Comparison of ENCODE assay signal across 16 cellular contexts in the genomic region with DNA sequence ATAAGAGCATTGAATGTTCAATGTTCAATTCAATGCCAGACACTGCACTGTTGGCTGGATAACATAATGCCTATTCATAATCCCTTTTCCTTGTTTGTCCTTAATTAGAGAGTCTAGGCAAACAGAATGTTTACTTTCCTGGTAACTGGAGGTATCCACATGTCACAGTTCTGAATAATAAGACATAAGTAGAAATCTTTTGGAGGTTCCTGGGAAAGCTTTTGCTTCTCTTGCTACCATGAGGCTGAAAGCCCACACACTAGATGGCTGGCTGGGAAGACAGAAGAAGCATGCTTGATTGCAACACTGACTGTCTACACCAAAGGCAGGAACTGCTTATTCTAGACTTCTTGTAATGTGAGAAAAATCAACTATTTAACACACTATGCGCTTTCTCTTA.
DNase-seq lines count a peak whose midpoint lies in the region; ATAC-seq and TF ChIP-seq lines count a peak whose summit lies in the region.
"Had no signal": no experiment of that assay in that cellular context is flagged by ENCODE, and none has a peak within 500 bp of the region (broad histone marks: within the 10 kb centered on the region; RNA-seq: fewer than 3 reads in every experiment).

No MANE protein-coding gene starts in this region.

- peaks cover 21% of the 10 kb centered on the region for H3K9me3 Mint-ChIP-seq in T-helper 2 cell treated with Interferon-gamma antibody and Interleukin-4, amounts not matched to agents 5 μg/mL and 100 μg/mL, for 36 hours
- peaks cover 3 to 4% of the 10 kb centered on the region in 2 donors for H3K9me3 Mint-ChIP-seq in activated T-cell treated with anti-CD3 and anti-CD28 coated beads, Interleukin-2, amount 50 U/mL, for 72 hours

- no peak overlapping the region for H3K9ac ChIP-seq in smooth muscle cell (ENCODE audit: low read depth)

- peak overlapping the region; percentile 48 for H3K4me2 ChIP-seq in smooth muscle cell

- peaks cover 7% of the 10 kb centered on the region for H3F3A ChIP-seq in smooth muscle cell (ENCODE audit: low read depth)

- H3K36me3 Mint-ChIP-seq in T-helper 2 cell treated with Interferon-gamma antibody and Interleukin-4, amounts not matched to agents 5 μg/mL and 100 μg/mL, for 36 hours (ENCODE audit: low read depth) = peaks cover 51% of the 10 kb centered on the region
- H3K36me3 Mint-ChIP-seq in activated T-cell treated with anti-CD3 and anti-CD28 coated beads, Interleukin-2, amount 50 U/mL, for 72 hours (ENCODE audit: insufficient read depth in 2 of 2) = peaks cover 8 to 12% of the 10 kb centered on the region in 2 donors

- H3K27me3 ChIP-seq in ascending aorta (no peaks in the 10 kb centered on the region), smooth muscle cell (ENCODE audit: low read depth) (no peaks in the 10 kb centered on the region)

- no peaks in the 10 kb centered on the region for H3K9me3 ChIP-seq in ascending aorta
- H3K9me3 ChIP-seq in smooth muscle cell (replicated peaks; ENCODE audit: low read depth) = no peaks in the 10 kb centered on the region

- ATAC-seq in activated T-cell treated with anti-CD3 and anti-CD28 coated beads, Interleukin-2, amount 50 U/mL, for 72 hours (replicated peaks in 1 of 2) = no peak
- ATAC-seq: HCT116 had no signal

- H3K4me1 ChIP-seq in ascending aorta = peaks cover 0 to 18% of the 10 kb centered on the region in 2 donors
- no peaks in the 10 kb centered on the region for H3K4me1 ChIP-seq in smooth muscle cell (ENCODE audit: low read depth)

- DNase-seq in T-helper 2 cell treated with Interferon-gamma antibody and Interleukin-4, amounts not matched to agents 5 μg/mL and 100 μg/mL, for 36 hours (ENCODE audit: low spot score) = no peak
- DNase-seq in T-helper 2 cell (no peak), NCI-H146 (lab: John Stamatoyannopoulos, UW) (peak; percentile 66), ascending aorta (ENCODE audit: low spot score in 2 of 2) (no peak), smooth muscle cell (lab: John Stamatoyannopoulos, UW; ENCODE audit: unreplicated experiment) (no peak), GM10248 (ENCODE audit: extremely low spot score) (no peak), NCI-H1694 (lab: John Stamatoyannopoulos, UW) (no peak)
- DNase-seq in activated T-cell treated with anti-CD3 and anti-CD28 coated beads, Interleukin-2, amount 50 U/mL, for 72 hours = no peak
- DNase-seq: activated naive CD4-positive, alpha-beta T cell; foreskin fibroblast; mesendoderm; NCI-H226; T-helper 9 cell had no signal

- POLR2A ChIA-PET in GM10248 (lab: Yijun Ruan, JAX) = no interaction called here

- intact Hi-C loops in ascending aorta (cut with DNase I) = loop anchor here (5.0 kb wide), 1 partner anchor 39 kb away; no protein-coding TSS in a partner anchor

- 86% methylated on average over 1 of the region's 1 CpG for WGBS in smooth muscle cell (ENCODE audit: low lambda C conversion rate)

- H3K4me3 ChIP-seq in ascending aorta (no peak overlapping the region), smooth muscle cell (no peak overlapping the region)
- H3K4me3 ChIP-seq: skin epidermis had no signal

- peaks cover 84% of the 10 kb centered on the region for H3K79me2 ChIP-seq in smooth muscle cell (ENCODE audit: low read depth)

- peaks cover 88% of the 10 kb centered on the region for H3K4me1 Mint-ChIP-seq in T-helper 2 cell treated with Interferon-gamma antibody and Interleukin-4, amounts not matched to agents 5 μg/mL and 100 μg/mL, for 36 hours (ENCODE audit: low read depth)
- H3K4me1 Mint-ChIP-seq in activated T-cell treated with anti-CD3 and anti-CD28 coated beads, Interleukin-2, amount 50 U/mL, for 72 hours (ENCODE audit: low read depth) = peaks cover 51% of the 10 kb centered on the region

- H3K36me3 ChIP-seq in ascending aorta (no peaks in the 10 kb centered on the region), smooth muscle cell (ENCODE audit: low read depth) (peaks cover 5% of the 10 kb centered on the region)

- peak overlapping the region; percentile 95 for H3K27ac Mint-ChIP-seq in T-helper 2 cell treated with Interferon-gamma antibody and Interleukin-4, amounts not matched to agents 5 μg/mL and 100 μg/mL, for 36 hours
- no peak overlapping the region for H3K27ac Mint-ChIP-seq in activated T-cell treated with anti-CD3 and anti-CD28 coated beads, Interleukin-2, amount 50 U/mL, for 72 hours

- no peak for TF ChIP-seq CTCF in ascending aorta (IDR thresholded peaks at IDR 0.05)
- TF ChIP-seq CTCF in smooth muscle cell (IDR thresholded peaks at IDR 0.05; ENCODE audit: borderline replicate concordance, insufficient read depth, poor library complexity, severe bottlenecking) = no peak
- TF ChIP-seq CTCF in GM10248 (IDR thresholded peaks at IDR 0.05; ENCODE audit: control extremely low read depth, extremely low read depth, low read depth, missing control alignments) = no peak

- peak overlapping the region; percentile 42 for H3K4me3 Mint-ChIP-seq in T-helper 2 cell treated with Interferon-gamma antibody and Interleukin-4, amounts not matched to agents 5 μg/mL and 100 μg/mL, for 36 hours
- no peak overlapping the region for H3K4me3 Mint-ChIP-seq in activated T-cell treated with anti-CD3 and anti-CD28 coated beads, Interleukin-2, amount 50 U/mL, for 72 hours

- no peaks in the 10 kb centered on the region for H4K20me1 ChIP-seq in smooth muscle cell (ENCODE audit: low read depth)

- no peak overlapping the region for H2AFZ ChIP-seq in smooth muscle cell (ENCODE audit: low read depth)

- H3K27ac ChIP-seq in ascending aorta (peak overlapping the region; percentile 27 to 52), smooth muscle cell (ENCODE audit: low read depth) (peak overlapping the region; percentile 75)
- H3K27ac ChIP-seq: RWPE1 had no signal

- H3K27me3 Mint-ChIP-seq in T-helper 2 cell treated with Interferon-gamma antibody and Interleukin-4, amounts not matched to agents 5 μg/mL and 100 μg/mL, for 36 hours (ENCODE audit: low read depth) = no peaks in the 10 kb centered on the region
- no peaks in the 10 kb centered on the region for H3K27me3 Mint-ChIP-seq in activated T-cell treated with anti-CD3 and anti-CD28 coated beads, Interleukin-2, amount 50 U/mL, for 72 hours (ENCODE audit: low read depth)

- CTCF ChIA-PET in GM10248 (lab: Yijun Ruan, JAX) = interaction anchor here (1.0 to 1.7 kb wide), 3 partner anchors 11 to 77 kb away, joined by 3 to 4 read pairs (median 3); no protein-coding TSS in a partner anchor
